8 cellular contexts compared by ENCODE assay signal in genomic region chr12:96249196-96250118, GRCh38. TPM values are rescaled to one million over a fixed set of nuclear protein-coding genes. Genes with fewer than 3 reads are reported as not detected.
A peak's percentile ranks its signal among the peaks of the same experiment; 100 is the strongest.
DNase-seq lines count a peak whose midpoint lies in the region; ATAC-seq and TF ChIP-seq lines count a peak whose summit lies in the region.

No MANE protein-coding gene starts in this region.

- no peak for DNase-seq in activated naive CD4-positive, alpha-beta T cell treated with anti-CD3 and anti-CD28 coated beads for 36 hours
- no peak for DNase-seq in activated naive CD4-positive, alpha-beta T cell treated with Interleukin-2 at 50 U/mL for 16 hours
- DNase-seq in cerebellar cortex (ENCODE audit: low spot score) (peak; percentile 81), memory B cell (ENCODE audit: low spot score in 2 of 2) (no peak), upper lobe of right lung (no peak), hippocampal formation (lab: John Stamatoyannopoulos, UW) (no peak), midbrain (lab: John Stamatoyannopoulos, UW) (no peak), NCI-H774 (lab: John Stamatoyannopoulos, UW) (no peak)

- ATAC-seq in memory B cell (ENCODE audit: low read depth) (no peak), upper lobe of right lung (peak; percentile 38)

- H3K36me3 Mint-ChIP-seq in activated naive CD4-positive, alpha-beta T cell treated with anti-CD3 and anti-CD28 coated beads for 36 hours (ENCODE audit: low read depth): peaks cover 46% of the 10 kb centered on the region
- peaks cover 39% of the 10 kb centered on the region for H3K36me3 Mint-ChIP-seq in memory B cell

- no peak for TF ChIP-seq CTCF in upper lobe of right lung (IDR thresholded peaks at IDR 0.05)

- H3K9me3 Mint-ChIP-seq in activated naive CD4-positive, alpha-beta T cell treated with anti-CD3 and anti-CD28 coated beads for 36 hours: no peaks in the 10 kb centered on the region
- no peaks in the 10 kb centered on the region for H3K9me3 Mint-ChIP-seq in memory B cell

- no peaks in the 10 kb centered on the region for H3K27me3 ChIP-seq in upper lobe of right lung

- peaks cover 4% of the 10 kb centered on the region for H3K4me1 ChIP-seq in upper lobe of right lung

- no peak overlapping the region for H3K4me3 ChIP-seq in upper lobe of right lung

- CTCF ChIA-PET in activated naive CD4-positive, alpha-beta T cell treated with anti-CD3 and anti-CD28 coated beads for 36 hours (lab: Charles Lee): interaction anchor here (0.5 to 2.3 kb wide), 3 partner anchors 14 to 144 kb away, joined by 3 to 5 read pairs (median 5); no protein-coding TSS in a partner anchor

- peaks cover 26% of the 10 kb centered on the region for H3K36me3 ChIP-seq in upper lobe of right lung

- H3K27ac ChIP-seq in upper lobe of right lung: no peak overlapping the region

- intact Hi-C loops in activated naive CD4-positive, alpha-beta T cell treated with anti-CD3 and anti-CD28 coated beads for 36 hours (cut with micrococcal nuclease): no loop called here
- intact Hi-C loops in upper lobe of right lung (cut with DNase I): no loop called here

- H3K4me3 Mint-ChIP-seq in activated naive CD4-positive, alpha-beta T cell treated with anti-CD3 and anti-CD28 coated beads for 36 hours: no peak overlapping the region
- no peak overlapping the region for H3K4me3 Mint-ChIP-seq in memory B cell

- H3K4me1 Mint-ChIP-seq in activated naive CD4-positive, alpha-beta T cell treated with anti-CD3 and anti-CD28 coated beads for 36 hours (ENCODE audit: low read depth): peaks cover 39% of the 10 kb centered on the region
- H3K4me1 Mint-ChIP-seq in memory B cell: peaks cover 17% of the 10 kb centered on the region

- H3K9me3 ChIP-seq in upper lobe of right lung: no peaks in the 10 kb centered on the region

- H3K27me3 Mint-ChIP-seq in activated naive CD4-positive, alpha-beta T cell treated with anti-CD3 and anti-CD28 coated beads for 36 hours (ENCODE audit: low read depth): no peaks in the 10 kb centered on the region
- H3K27me3 Mint-ChIP-seq in memory B cell: no peaks in the 10 kb centered on the region

- peak overlapping the region; percentile 33 for H3K27ac Mint-ChIP-seq in activated naive CD4-positive, alpha-beta T cell treated with anti-CD3 and anti-CD28 coated beads for 36 hours
- peak overlapping the region; percentile 52 for H3K27ac Mint-ChIP-seq in memory B cell

RNA-seq across cellular contexts. Expression of gene ELK3, which starts 55.3 kb away (rescaled TPM):
- total RNA-seq in activated naive CD4-positive, alpha-beta T cell treated with anti-CD3 and anti-CD28 coated beads for 36 hours: 10 to 100 TPM; 11.4 to 14.1 TPM
- total RNA-seq in upper lobe of right lung: 41.2 TPM
